In the genomic region with DNA sequence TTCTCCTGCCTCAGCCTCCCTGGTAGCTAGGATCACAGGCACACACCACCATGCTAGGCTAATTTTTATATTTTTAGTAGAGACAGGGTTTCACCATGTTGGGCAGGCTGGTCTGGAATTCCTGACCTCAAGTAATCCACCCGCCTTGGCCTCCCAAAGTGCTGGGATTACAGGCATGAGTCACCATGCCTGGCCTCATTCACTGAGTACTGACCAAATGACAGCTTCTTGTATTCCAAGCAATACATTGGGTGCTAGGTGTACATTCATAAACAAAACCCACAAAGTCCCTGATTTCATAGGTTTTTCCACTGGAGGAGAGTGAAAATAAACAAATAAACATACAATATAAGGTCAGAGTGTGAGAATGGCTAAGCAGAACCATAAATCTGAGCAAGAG, we compare ENCODE assay signal across 18 cellular contexts.
A peak's percentile ranks its signal among the peaks of the same experiment; 100 is the strongest.
DNase-seq lines count a peak whose midpoint lies in the region; ATAC-seq and TF ChIP-seq lines count a peak whose summit lies in the region.
"Had no signal": no experiment of that assay in that cellular context is flagged by ENCODE, and none has a peak within 500 bp of the region (broad histone marks: within the 10 kb centered on the region; RNA-seq: fewer than 3 reads in every experiment).

No MANE protein-coding gene starts in this region.

- ATAC-seq in HG03139 (IDR thresholded peaks at IDR 0.05; ENCODE audit: unreplicated experiment): no peak
- ATAC-seq in GM18858 (IDR thresholded peaks at IDR 0.05; ENCODE audit: unreplicated experiment): no peak
- ATAC-seq: heart left ventricle, right cardiac atrium, SK-N-SH treated with all-trans-retinoic acid at 6 μM for 48 hours had no signal

- no peak for TF ChIP-seq CTCF in brain microvascular endothelial cell (IDR thresholded peaks at IDR 0.05; ENCODE audit: low read depth, low read length, missing control alignments)

- in situ Hi-C loops in brain microvascular endothelial cell (cut with HindIII; ENCODE audit: low pct_ligation_motif_present, low sequenced_read_pairs): no loop called here

- H3K36me3 ChIP-seq in MG63: no peaks in the 10 kb centered on the region
- no peaks in the 10 kb centered on the region for H3K36me3 ChIP-seq in brain microvascular endothelial cell (replicated peaks)
- H3K36me3 ChIP-seq: heart left ventricle had no signal

- H3K27me3 ChIP-seq in MG63: no peaks in the 10 kb centered on the region
- H3K27me3 ChIP-seq in brain microvascular endothelial cell (replicated peaks): no peaks in the 10 kb centered on the region

- no peaks in the 10 kb centered on the region for H3K9me3 ChIP-seq in MG63
- H3K9me3 ChIP-seq: heart left ventricle had no signal

- H3K4me3 ChIP-seq in MG63: no peak overlapping the region
- no peak overlapping the region for H3K4me3 ChIP-seq in brain microvascular endothelial cell (ENCODE audit: low read depth, low read length)
- H3K4me3 ChIP-seq: heart left ventricle had no signal

- DNase-seq in ELF-1 (ENCODE audit: low read depth, low spot score): peak; percentile 23
- DNase-seq in MG63: peak; percentile 87
- peak; percentile 42 for DNase-seq in brain microvascular endothelial cell
- DNase-seq in kidney tubule cell (ENCODE audit: low spot score): peak; percentile 26
- DNase-seq in nucleus accumbens (lab: John Stamatoyannopoulos, UW): no peak
- no peak for DNase-seq in MV-4-11 (lab: John Stamatoyannopoulos, UW)
- DNase-seq: activated CD4-positive, alpha-beta T cell treated with anti-CD3 and anti-CD28 coated beads for 48 hours; aorta; CD4-positive, alpha-beta T cell; DMS79; heart left ventricle; NCI-H2107; NCI-H526 treated with DMSO at 0.1 percent for 48 hours; right cardiac atrium; stimulated activated CD4-positive, alpha-beta T cell treated with anti-CD3 and anti-CD28 coated beads, Interleukin-2, amount 100 ng/mL, for 24 hours had no signal

- H3K27ac ChIP-seq in brain microvascular endothelial cell: no peak overlapping the region
- H3K27ac ChIP-seq: heart left ventricle had no signal

Comparison
In these comparisons a context has a peak if more than half of its experiments do, and no peak if none do; other contexts are left out.
1. DNase-seq: peak in ELF-1 (single experiment), MG63 (single experiment), brain microvascular endothelial cell (single experiment) and kidney tubule cell (single experiment); none in nucleus accumbens (0 of 56) and MV-4-11 (single experiment).